ENCODE assay signal across 10 cellular contexts in the genomic region with DNA sequence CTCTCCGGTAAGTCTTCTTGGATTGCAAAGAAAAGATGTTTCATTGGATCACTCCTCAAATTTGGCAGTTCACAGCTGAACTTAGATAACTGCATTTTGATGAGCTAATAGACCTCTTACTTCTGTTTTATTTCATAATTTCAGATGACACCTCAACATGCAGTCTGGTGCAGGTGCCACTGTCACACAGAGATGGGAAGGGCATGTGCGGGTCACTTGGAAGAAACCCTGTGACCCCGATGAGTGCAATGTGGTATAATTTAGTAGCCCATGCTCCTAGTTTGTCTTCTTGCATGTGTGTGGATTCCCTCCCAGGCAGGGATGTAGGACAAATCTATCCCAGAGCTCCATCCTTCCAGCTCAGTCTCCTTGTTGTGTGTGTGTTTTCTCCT. TPM values are rescaled to one million over a fixed set of nuclear protein-coding genes. Genes with fewer than 3 reads are reported as not detected.
A peak's percentile ranks its signal among the peaks of the same experiment; 100 is the strongest.
DNase-seq lines count a peak whose midpoint lies in the region; ATAC-seq and TF ChIP-seq lines count a peak whose summit lies in the region.
"Had no signal": no experiment of that assay in that cellular context is flagged by ENCODE, and none has a peak within 500 bp of the region (broad histone marks: within the 10 kb centered on the region; RNA-seq: fewer than 3 reads in every experiment).

No MANE protein-coding gene starts in this region.

- H3K27ac Mint-ChIP-seq in CD4-positive, alpha-beta memory T cell: peak overlapping the region; percentile 87 to 98 (median 97)

- H2AK5ac ChIP-seq in mesenchymal stem cell (ENCODE audit: low read length, severe bottlenecking): no peak overlapping the region

- H3K4me3 ChIP-seq in CD4-positive, alpha-beta memory T cell (ENCODE audit: low read length in 2 of 2): peak overlapping the region; percentile 80 to 97
- H3K4me3 ChIP-seq in Loucy (ENCODE audit: low read length, poor library complexity, severe bottlenecking) (no peak overlapping the region), mesenchymal stem cell (ENCODE audit: insufficient read depth in 1 of 2, low read depth in 1 of 2, low read length in 2 of 2) (no peak overlapping the region)

- CTCF ChIA-PET in CD4-positive, alpha-beta memory T cell (lab: Charles Lee; ENCODE audit: partially characterized antibody): interaction anchor here (0.7 to 4.7 kb wide), 14 partner anchors 8 to 121 kb away, joined by 3 to 39 read pairs (median 4); no protein-coding TSS in a partner anchor

- H4K8ac ChIP-seq in mesenchymal stem cell (ENCODE audit: low read length): no peak overlapping the region

- no peak overlapping the region for H2BK15ac ChIP-seq in mesenchymal stem cell (ENCODE audit: low read depth, poor library complexity, severe bottlenecking)

- H3K79me1 ChIP-seq in mesenchymal stem cell (replicated peaks; ENCODE audit: low read length, poor library complexity, severe bottlenecking): no peaks in the 10 kb centered on the region

- no peak overlapping the region for H2BK120ac ChIP-seq in mesenchymal stem cell (ENCODE audit: low read depth, low read length)

- H3K79me2 ChIP-seq in Loucy (ENCODE audit: insufficient read depth, low read length): no peaks in the 10 kb centered on the region

- peaks cover 0 to 4% (median 0%) of the 10 kb centered on the region in 8 donors for H3K9me3 Mint-ChIP-seq in CD4-positive, alpha-beta memory T cell

- H3K4me1 ChIP-seq in CD4-positive, alpha-beta memory T cell (ENCODE audit: insufficient read depth, low read length): peaks cover 52% of the 10 kb centered on the region
- peaks cover 31% of the 10 kb centered on the region for H3K4me1 ChIP-seq in Loucy (ENCODE audit: insufficient read depth, low read length, poor library complexity, severe bottlenecking)
- H3K4me1 ChIP-seq in mesenchymal stem cell (ENCODE audit: control insufficient read depth, insufficient read depth, low read depth, low read length): no peaks in the 10 kb centered on the region

- H4K91ac ChIP-seq in mesenchymal stem cell (ENCODE audit: low read length): no peak overlapping the region

- intact Hi-C loops in CD4-positive, alpha-beta memory T cell (cut with micrococcal nuclease): loop anchor here (1.0 to 5.0 kb wide), 5 partner anchors 9 to 35 kb away; no protein-coding TSS in a partner anchor

- no peak overlapping the region for H2BK5ac ChIP-seq in mesenchymal stem cell (ENCODE audit: low read depth, low read length, poor library complexity, severe bottlenecking)

- peak overlapping the region; percentile 68 to 71 for H3K18ac ChIP-seq in mesenchymal stem cell (ENCODE audit: low read depth in 1 of 2, low read length in 2 of 2)

- no peaks in the 10 kb centered on the region for H3K9me3 ChIP-seq in CD4-positive, alpha-beta memory T cell (ENCODE audit: control insufficient read depth in 1 of 2, low read length in 2 of 2)
- no peaks in the 10 kb centered on the region for H3K9me3 ChIP-seq in Loucy (ENCODE audit: insufficient read depth, low read depth, low read length)
- no peaks in the 10 kb centered on the region for H3K9me3 ChIP-seq in mesenchymal stem cell (ENCODE audit: control insufficient read depth, low read length)

- H3K27ac ChIP-seq in CD4-positive, alpha-beta memory T cell (ENCODE audit: low read depth, low read length): peak overlapping the region; percentile 88
- H3K27ac ChIP-seq in mesenchymal stem cell (ENCODE audit: low read length, poor library complexity, severe bottlenecking): no peak overlapping the region

- DNase-seq in CD4-positive, alpha-beta memory T cell: no peak
- DNase-seq in mesenchymal stem cell (no peak), HUDEP-2 (lab: John Stamatoyannopoulos, UW; ENCODE audit: unreplicated experiment in 76 of 76) (no peak), NCI-H1694 (lab: John Stamatoyannopoulos, UW) (no peak), NCI-H1105 (lab: John Stamatoyannopoulos, UW) (no peak), SW480 (ENCODE audit: low spot score) (no peak)
- DNase-seq: Calu3 had no signal

- peak; percentile 8 for ATAC-seq in GM19023 (IDR thresholded peaks at IDR 0.05; ENCODE audit: unreplicated experiment)

- H3K4me1 Mint-ChIP-seq in CD4-positive, alpha-beta memory T cell: peaks cover 44 to 92% (median 60%) of the 10 kb centered on the region in 4 donors

- peak overlapping the region; percentile 98 to 100 (median 99) for H3K4me3 Mint-ChIP-seq in CD4-positive, alpha-beta memory T cell

- H4K20me1 ChIP-seq in Loucy (ENCODE audit: insufficient read depth, low read length, poor library complexity, severe bottlenecking): no peaks in the 10 kb centered on the region

- no peak overlapping the region for H3K14ac ChIP-seq in mesenchymal stem cell (ENCODE audit: low read length in 2 of 2)

- H3K27me3 ChIP-seq in CD4-positive, alpha-beta memory T cell (ENCODE audit: insufficient read depth, low read length): no peaks in the 10 kb centered on the region
- H3K27me3 ChIP-seq in Loucy (ENCODE audit: insufficient read depth, low read length, poor library complexity, severe bottlenecking) (no peaks in the 10 kb centered on the region), mesenchymal stem cell (ENCODE audit: control insufficient read depth in 1 of 2, insufficient read depth in 1 of 2, low read length in 2 of 2) (peaks cover 12 to 23% of the 10 kb centered on the region in 2 experiments)

- no peaks in the 10 kb centered on the region for H3K9me2 ChIP-seq in Loucy (replicated peaks; ENCODE audit: low read depth, low read length)

- H2AFZ ChIP-seq in Loucy (ENCODE audit: low read length): no peak overlapping the region
- H2AFZ ChIP-seq in mesenchymal stem cell (ENCODE audit: low read depth, low read length): no peak overlapping the region

- no peaks in the 10 kb centered on the region for H3F3A ChIP-seq in Loucy (ENCODE audit: low read depth)

- no peaks in the 10 kb centered on the region for H3K36me3 ChIP-seq in CD4-positive, alpha-beta memory T cell (ENCODE audit: insufficient read depth, low read length)
- H3K36me3 ChIP-seq in Loucy (ENCODE audit: insufficient read depth, low read length): no peaks in the 10 kb centered on the region
- no peaks in the 10 kb centered on the region for H3K36me3 ChIP-seq in mesenchymal stem cell (ENCODE audit: control insufficient read depth in 1 of 2, insufficient read depth in 2 of 2, low read depth in 1 of 2, low read length in 2 of 2)

- no peaks in the 10 kb centered on the region for H3K27me3 Mint-ChIP-seq in CD4-positive, alpha-beta memory T cell

- H3K4me2 ChIP-seq in Loucy (ENCODE audit: low read depth, low read length, poor library complexity, severe bottlenecking) (peak overlapping the region; percentile 36), mesenchymal stem cell (ENCODE audit: low read length, poor library complexity, severe bottlenecking) (no peak overlapping the region)

- H3K4ac ChIP-seq in mesenchymal stem cell (ENCODE audit: low read depth in 1 of 2, low read length in 2 of 2): no peak overlapping the region

- 71% methylated on average over 3 of the region's 3 CpGs for WGBS in mesenchymal stem cell

- TF ChIP-seq CTCF in Loucy (conservative IDR thresholded peaks at IDR 0.05; ENCODE audit: low read length): no peak

- H3K9ac ChIP-seq in Loucy (ENCODE audit: low read depth, low read length, poor library complexity, severe bottlenecking): no peak overlapping the region
- H3K9ac ChIP-seq in mesenchymal stem cell (ENCODE audit: low read length): no peak overlapping the region

- no peak overlapping the region for H3K23ac ChIP-seq in mesenchymal stem cell (ENCODE audit: low read length in 2 of 2)

- POLR2A ChIA-PET in CD4-positive, alpha-beta memory T cell (lab: Charles Lee; ENCODE audit: partially characterized antibody): interaction anchor here (0.6 to 6.8 kb wide), 26 partner anchors 7 to 128 kb away, joined by 3 to 135 read pairs (median 5); a partner anchor contains a TSS

- peaks cover 26 to 47% of the 10 kb centered on the region in 2 donors for H3K36me3 Mint-ChIP-seq in CD4-positive, alpha-beta memory T cell

- H2BK12ac ChIP-seq in mesenchymal stem cell (ENCODE audit: low read length in 2 of 2): peak overlapping the region in 1 of 2 experiments; percentile 65

RNA-seq across cellular contexts. Expression of a gene that starts 0.5 kb away (rescaled TPM):
- 10 to 100 TPM; 59.8 to 59.9 TPM for total RNA-seq in CD4-positive, alpha-beta memory T cell
- polyA plus RNA-seq in CD4-positive, alpha-beta memory T cell: 10 to 100 TPM; 21.4 to 62.5 TPM
- 0.12 TPM for polyA plus RNA-seq in mesenchymal stem cell (2013, experiment 1 of 2)
- 0.15 TPM for polyA plus RNA-seq in mesenchymal stem cell (2013, experiment 2 of 2)
- total RNA-seq: Calu3 had no signal
- polyA plus RNA-seq: neural cell had no signal

Comparison
In these comparisons a context has a peak if more than half of its experiments do, and no peak if none do; other contexts are left out.
1. H3K4me3 ChIP-seq: peak in CD4-positive, alpha-beta memory T cell (2 of 2); none in Loucy (single experiment) and mesenchymal stem cell (0 of 2).